In genomic region chr4:147418206-147418605, GRCh38 we compare ENCODE assay signal across 20 cellular contexts.
DNase-seq lines count a peak whose midpoint lies in the region; ATAC-seq, FAIRE-seq and TF ChIP-seq lines count a peak whose summit lies in the region.
"Had no signal": no experiment of that assay in that cellular context is flagged by ENCODE, and none has a peak within 500 bp of the region (broad histone marks: within the 10 kb centered on the region; RNA-seq: fewer than 3 reads in every experiment).

No MANE protein-coding gene starts in this region.

- no peak overlapping the region for H3K9ac ChIP-seq in adipocyte (ENCODE audit: low read length)

- H3K4me3 ChIP-seq in adipocyte (ENCODE audit: low read length) (no peak overlapping the region), coronary artery (no peak overlapping the region), tibial artery (no peak overlapping the region), tibial nerve (no peak overlapping the region), small intestine (ENCODE audit: low read depth in 1 of 2, low read length in 2 of 2) (no peak overlapping the region)
- H3K4me3 ChIP-seq: GM23338 had no signal

- H3K36me3 Mint-ChIP-seq in nephron progenitor cell (ENCODE audit: low read depth): no peaks in the 10 kb centered on the region
- H3K36me3 Mint-ChIP-seq: CD4-positive, alpha-beta memory T cell had no signal

- FAIRE-seq in small intestine (lab: Jason Lieb, UNC): no peak
- FAIRE-seq: G401.6, GM12892, GM19239 had no signal

- H3K9me3 ChIP-seq in adipocyte (ENCODE audit: control insufficient read depth, low read length): no peaks in the 10 kb centered on the region
- no peaks in the 10 kb centered on the region for H3K9me3 ChIP-seq in tibial artery
- no peaks in the 10 kb centered on the region for H3K9me3 ChIP-seq in tibial nerve
- H3K9me3 ChIP-seq in small intestine (ENCODE audit: control insufficient read depth, low read depth): no peaks in the 10 kb centered on the region

- no peak for ATAC-seq in GM19455 (IDR thresholded peaks at IDR 0.05; ENCODE audit: unreplicated experiment)
- ATAC-seq: GM23338, HCT116 had no signal

- no peak for TF ChIP-seq CTCF in coronary artery (IDR thresholded peaks at IDR 0.05)
- TF ChIP-seq CTCF in tibial artery (IDR thresholded peaks at IDR 0.05): no peak
- TF ChIP-seq CTCF in tibial nerve (IDR thresholded peaks at IDR 0.05): no peak
- no peak for TF ChIP-seq CTCF in nephron progenitor cell (IDR thresholded peaks at IDR 0.05)

- DNase-seq in adipocyte (ENCODE audit: low read depth): peak; percentile 34
- DNase-seq in coronary artery (ENCODE audit: low spot score): no peak
- DNase-seq in myocyte (ENCODE audit: low read depth): peak; percentile 46
- no peak for DNase-seq in tibial artery
- no peak for DNase-seq in tibial nerve (ENCODE audit: low spot score in 2 of 2)
- DNase-seq in small intestine: no peak
- DNase-seq in nephron progenitor cell: no peak
- DNase-seq: C1 segment of cervical spinal cord; Calu3; CD4-positive, alpha-beta memory T cell; COR-L47; DMS53; DMS79 treated with DMSO at 0.1 percent for 48 hours; H9 had no signal

- H3K27ac ChIP-seq in coronary artery (peak overlapping the region; percentile 67 to 68), tibial artery (peak overlapping the region; percentile 41 to 45), tibial nerve (no peak overlapping the region), small intestine (ENCODE audit: low read depth in 1 of 2, low read length in 1 of 2) (no peak overlapping the region)

- intact Hi-C loops in tibial artery (cut with DNase I; ENCODE audit: low total_unique reads): no loop called here

- peaks cover 5% of the 10 kb centered on the region for H3K27me3 Mint-ChIP-seq in nephron progenitor cell (ENCODE audit: low read depth, poor library complexity)
- H3K27me3 Mint-ChIP-seq: CD4-positive, alpha-beta memory T cell had no signal

- H3K4me1 Mint-ChIP-seq in nephron progenitor cell: no peaks in the 10 kb centered on the region
- H3K4me1 Mint-ChIP-seq: CD4-positive, alpha-beta memory T cell; GM23338; H9 had no signal

- H3K36me3 ChIP-seq in adipocyte (ENCODE audit: control insufficient read depth, insufficient read depth, low read length, severe bottlenecking): no peaks in the 10 kb centered on the region
- H3K36me3 ChIP-seq in tibial artery: no peaks in the 10 kb centered on the region
- H3K36me3 ChIP-seq in tibial nerve: no peaks in the 10 kb centered on the region
- no peaks in the 10 kb centered on the region for H3K36me3 ChIP-seq in small intestine (ENCODE audit: control insufficient read depth in 2 of 2, insufficient read depth in 2 of 2, low read length in 2 of 2)

- peaks cover 4% of the 10 kb centered on the region for H3K9me3 Mint-ChIP-seq in nephron progenitor cell

- no peak overlapping the region for H3K4me3 Mint-ChIP-seq in nephron progenitor cell
- H3K4me3 Mint-ChIP-seq: CD4-positive, alpha-beta memory T cell; GM23338; H9 had no signal

- TF ChIP-seq POLR2A in tibial nerve (IDR thresholded peaks at IDR 0.05): no peak

- no peaks in the 10 kb centered on the region for H3K27me3 ChIP-seq in adipocyte (replicated peaks; ENCODE audit: control insufficient read depth, insufficient read depth, low read length)
- no peaks in the 10 kb centered on the region for H3K27me3 ChIP-seq in tibial artery
- H3K27me3 ChIP-seq in tibial nerve: no peaks in the 10 kb centered on the region
- no peaks in the 10 kb centered on the region for H3K27me3 ChIP-seq in small intestine (ENCODE audit: control insufficient read depth in 2 of 2, insufficient read depth in 2 of 2, low read length in 2 of 2)

- H3K4me1 ChIP-seq in adipocyte (ENCODE audit: control insufficient read depth, insufficient read depth, low read length) (no peaks in the 10 kb centered on the region), tibial artery (peaks cover 0 to 24% (median 3%) of the 10 kb centered on the region in 4 donors), tibial nerve (no peaks in the 10 kb centered on the region), small intestine (ENCODE audit: control insufficient read depth in 2 of 2, insufficient read depth in 1 of 2, low read depth in 1 of 2, low read length in 1 of 2) (no peaks in the 10 kb centered on the region)

- no peak for TF ChIP-seq EP300 in tibial nerve (IDR thresholded peaks at IDR 0.05)

- no peak overlapping the region for H3K27ac Mint-ChIP-seq in nephron progenitor cell
- H3K27ac Mint-ChIP-seq: CD4-positive, alpha-beta memory T cell; GM23338; H9 had no signal

Comparison
In these comparisons a context has a peak if more than half of its experiments do, and no peak if none do; other contexts are left out.
1. DNase-seq: peak in adipocyte (single experiment) and myocyte (single experiment); none in coronary artery (single experiment), tibial artery (0 of 2), tibial nerve (0 of 2), small intestine (single experiment) and nephron progenitor cell (single experiment).
2. H3K27ac ChIP-seq: peak in coronary artery (2 of 2) and tibial artery (2 of 2); none in tibial nerve (0 of 4) and small intestine (0 of 2).